In the genomic region with DNA sequence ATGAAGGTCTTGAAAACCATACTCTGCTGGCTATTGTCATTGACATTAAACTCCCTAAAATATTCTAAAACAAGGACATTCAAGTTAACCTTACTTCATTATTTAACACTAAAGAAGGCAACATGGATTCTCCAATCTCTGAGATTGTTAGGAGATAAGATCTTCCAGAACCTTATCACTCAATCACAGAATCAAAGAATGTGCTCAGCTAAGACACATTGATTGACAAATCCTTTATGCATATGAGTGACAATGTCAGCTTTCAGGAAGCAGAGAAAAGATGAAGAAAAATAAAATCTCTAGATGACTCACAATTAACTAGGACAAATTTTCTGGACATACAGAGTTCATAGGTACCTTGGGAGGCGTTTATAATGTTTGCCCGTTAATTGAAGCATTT, we compare ENCODE assay signal across 29 cellular contexts.
"Had no signal": no experiment of that assay in that cellular context is flagged by ENCODE, and none has a peak within 500 bp of the region (broad histone marks: within the 10 kb centered on the region; RNA-seq: fewer than 3 reads in every experiment).

No MANE protein-coding gene starts in this region.

- H3K4me3 ChIP-seq: stomach, suprapubic skin, testis, thoracic aorta, thyroid gland, tibial artery, tibial nerve, transverse colon, upper lobe of left lung, upper lobe of right lung, uterus, vagina had no signal

- H3K4me1 ChIP-seq: stomach, suprapubic skin, testis, thyroid gland, tibial artery, tibial nerve, upper lobe of left lung, upper lobe of right lung, uterus, vagina had no signal

- H3K4me3 Mint-ChIP-seq: stimulated activated effector memory CD8-positive, alpha-beta T cell treated with anti-CD3 and anti-CD28 coated beads, Interleukin-12 subunit alpha, Interleukin-12 subunit beta, amount 100 ng/mL, for 72 hours; stimulated activated memory B cell treated with anti-CD40 and anti-IgM and Interleukin-4, amounts not matched to agents 10 μg/mL and 1 μg/mL and 100 μg/mL, for 72 hours; stimulated activated naive B cell treated with anti-CD40 and anti-IgM and Interleukin-4, amounts not matched to agents 10 μg/mL and 1 μg/mL and 100 μg/mL, for 72 hours; stimulated activated naive CD8-positive, alpha-beta T cell treated with anti-CD3 and anti-CD28 coated beads, Interleukin-15, amount 100 ng/mL, for 72 hours; stimulated activated naive CD8-positive, alpha-beta T cell treated with anti-CD3 and anti-CD28 coated beads, Interleukin-15, Interleukin-2, amounts not matched to agents 100 ng/mL and 50 ng/mL, for 24 hours; type B pancreatic cell had no signal

- FAIRE-seq: urothelium cell line had no signal

- H3K36me3 Mint-ChIP-seq: stimulated activated effector memory CD8-positive, alpha-beta T cell treated with anti-CD3 and anti-CD28 coated beads, Interleukin-12 subunit alpha, Interleukin-12 subunit beta, amount 100 ng/mL, for 72 hours; stimulated activated memory B cell treated with anti-CD40 and anti-IgM and Interleukin-4, amounts not matched to agents 10 μg/mL and 1 μg/mL and 100 μg/mL, for 72 hours; stimulated activated naive B cell treated with anti-CD40 and anti-IgM and Interleukin-4, amounts not matched to agents 10 μg/mL and 1 μg/mL and 100 μg/mL, for 72 hours; type B pancreatic cell had no signal

- H3K36me3 ChIP-seq: stomach, suprapubic skin, thoracic aorta, thyroid gland, tibial artery, tibial nerve, transverse colon, upper lobe of left lung, upper lobe of right lung, uterus, vagina had no signal

- H3K27me3 Mint-ChIP-seq: stimulated activated memory B cell treated with anti-CD40 and anti-IgM and Interleukin-4, amounts not matched to agents 10 μg/mL and 1 μg/mL and 100 μg/mL, for 72 hours; stimulated activated naive B cell treated with anti-CD40 and anti-IgM and Interleukin-4, amounts not matched to agents 10 μg/mL and 1 μg/mL and 100 μg/mL, for 72 hours; stimulated activated naive CD8-positive, alpha-beta T cell treated with anti-CD3 and anti-CD28 coated beads, Interleukin-15, amount 100 ng/mL, for 72 hours; stimulated activated naive CD8-positive, alpha-beta T cell treated with anti-CD3 and anti-CD28 coated beads, Interleukin-15, Interleukin-2, amounts not matched to agents 100 ng/mL and 50 ng/mL, for 24 hours had no signal

- H3K9me3 ChIP-seq: stomach, suprapubic skin, testis, thoracic aorta, thyroid gland, tibial artery, tibial nerve, transverse colon, upper lobe of left lung, upper lobe of right lung, uterus, vagina had no signal

- H3K27ac Mint-ChIP-seq: stimulated activated effector memory CD8-positive, alpha-beta T cell treated with anti-CD3 and anti-CD28 coated beads, Interleukin-12 subunit alpha, Interleukin-12 subunit beta, amount 100 ng/mL, for 72 hours; stimulated activated memory B cell treated with anti-CD40 and anti-IgM and Interleukin-4, amounts not matched to agents 10 μg/mL and 1 μg/mL and 100 μg/mL, for 72 hours; stimulated activated naive B cell treated with anti-CD40 and anti-IgM and Interleukin-4, amounts not matched to agents 10 μg/mL and 1 μg/mL and 100 μg/mL, for 72 hours; stimulated activated naive CD8-positive, alpha-beta T cell treated with anti-CD3 and anti-CD28 coated beads, Interleukin-15, amount 100 ng/mL, for 72 hours; stimulated activated naive CD8-positive, alpha-beta T cell treated with anti-CD3 and anti-CD28 coated beads, Interleukin-15, Interleukin-2, amounts not matched to agents 100 ng/mL and 50 ng/mL, for 24 hours; type B pancreatic cell had no signal

- H3K27me3 ChIP-seq: stomach, suprapubic skin, testis, thyroid gland, tibial artery, tibial nerve, transverse colon, upper lobe of left lung, upper lobe of right lung, uterus, vagina had no signal

- DNase-seq: stimulated activated CD4-positive, alpha-beta T cell treated with anti-CD3 and anti-CD28 coated beads, Interleukin-2, amount 100 ng/mL, for 48 hours; stimulated activated CD4-positive, alpha-beta T cell treated with anti-CD3 and anti-CD28 coated beads, Interleukin-4, amount 100 ng/mL, for 1 hour; stimulated activated CD4-positive, alpha-beta T cell treated with anti-CD3 and anti-CD28 coated beads, Interleukin-4, amount 100 ng/mL, for 24 hours; stimulated activated CD4-positive, alpha-beta T cell treated with anti-CD3 and anti-CD28 coated beads, Interleukin-4, amount 100 ng/mL, for 4 hours; stimulated activated CD8-positive, alpha-beta memory T cell treated with anti-CD3 and anti-CD28 coated beads, Interleukin-4, amount 100 ng/mL, for 48 hours; stimulated activated naive B cell treated with anti-CD40 and anti-IgM and Interleukin-4, amounts not matched to agents 10 μg/mL and 1 μg/mL and 100 μg/mL, for 72 hours; stimulated activated naive CD4-positive, alpha-beta T cell; stimulated activated naive CD4-positive, alpha-beta T cell treated with Interleukin-2 at 50 U/mL for 16 hours; stimulated activated naive CD8-positive, alpha-beta T cell treated with anti-CD3 and anti-CD28 coated beads, Interleukin-15, amount 100 ng/mL, for 72 hours; stimulated activated naive CD8-positive, alpha-beta T cell treated with anti-CD3 and anti-CD28 coated beads, Interleukin-15, Interleukin-2, amounts not matched to agents 100 U/mL and 50 U/mL, for 24 hours; stomach; substantia nigra; testis; thyroid gland; tibial artery; transverse colon; trophoblast cell; upper lobe of left lung; upper lobe of right lung; uterus had no signal

- H3K27ac ChIP-seq: stomach, suprapubic skin, testis, thoracic aorta, thyroid gland, tibial artery, tibial nerve, transverse colon, upper lobe of left lung, upper lobe of right lung, uterus, vagina had no signal

- H3K4me1 Mint-ChIP-seq: stimulated activated effector memory CD8-positive, alpha-beta T cell treated with anti-CD3 and anti-CD28 coated beads, Interleukin-12 subunit alpha, Interleukin-12 subunit beta, amount 100 ng/mL, for 72 hours; stimulated activated memory B cell treated with anti-CD40 and anti-IgM and Interleukin-4, amounts not matched to agents 10 μg/mL and 1 μg/mL and 100 μg/mL, for 72 hours; stimulated activated naive B cell treated with anti-CD40 and anti-IgM and Interleukin-4, amounts not matched to agents 10 μg/mL and 1 μg/mL and 100 μg/mL, for 72 hours; stimulated activated naive CD8-positive, alpha-beta T cell treated with anti-CD3 and anti-CD28 coated beads, Interleukin-15, amount 100 ng/mL, for 72 hours had no signal

- H3K9me3 Mint-ChIP-seq: type B pancreatic cell had no signal
